In genomic region chr14:67776653-67777322, GRCh38 we compare ENCODE assay signal across 28 cellular contexts.
"Had no signal": no experiment of that assay in that cellular context is flagged by ENCODE, and none has a peak within 500 bp of the region (broad histone marks: within the 10 kb centered on the region; RNA-seq: fewer than 3 reads in every experiment).

No MANE protein-coding gene starts in this region.

- H3K9me3 ChIP-seq: pancreas, prostate gland, right lobe of liver, sigmoid colon, spleen, thoracic aorta, thyroid gland, tibial nerve, upper lobe of left lung, vagina had no signal

- H3K4me3 ChIP-seq: neural progenitor cell, pancreas, prostate gland, right lobe of liver, sigmoid colon, skin epidermis, smooth muscle cell, spleen, thoracic aorta, thyroid gland, tibial nerve, upper lobe of left lung, vagina had no signal

- H3K4me1 ChIP-seq: neural progenitor cell, pancreas, prostate gland, right lobe of liver, sigmoid colon, spleen, thyroid gland, tibial nerve, upper lobe of left lung, vagina had no signal

- ATAC-seq: naive thymus-derived CD4-positive, alpha-beta T cell; natural killer cell; pancreas; right cardiac atrium; right lobe of liver; stimulated activated memory B cell treated with anti-CD40 and anti-IgM and Interleukin-4, amounts not matched to agents 10 μg/mL and 1 μg/mL and 100 μg/mL, for 72 hours; stimulated activated naive CD8-positive, alpha-beta T cell treated with anti-CD3 and anti-CD28 coated beads, Interleukin-15, amount 100 ng/mL, for 72 hours; stimulated activated naive CD8-positive, alpha-beta T cell treated with anti-CD3 and anti-CD28 coated beads, Interleukin-15, Interleukin-2, amounts not matched to agents 100 U/mL and 50 U/mL, for 24 hours had no signal

- DNase-seq: naive thymus-derived CD4-positive, alpha-beta T cell; natural killer cell; occipital lobe; pancreas; right lobe of liver; sigmoid colon; spleen; stimulated activated CD4-positive, alpha-beta T cell treated with anti-CD3 and anti-CD28 coated beads, Interleukin-12 subunit alpha, Interleukin-12 subunit beta, amount 100 ng/mL, for 4 hours; stimulated activated CD4-positive, alpha-beta T cell treated with anti-CD3 and anti-CD28 coated beads, Interleukin-1b, Interleukin-23, amount 100 ng/mL, for 48 hours; stimulated activated CD4-positive, alpha-beta T cell treated with anti-CD3 and anti-CD28 coated beads, Interleukin-4, amount 100 ng/mL, for 1 hour; stimulated activated CD4-positive, alpha-beta T cell treated with anti-CD3 and anti-CD28 coated beads, Interleukin-4, amount 100 ng/mL, for 4 hours; stimulated activated CD8-positive, alpha-beta memory T cell treated with anti-CD3 and anti-CD28 coated beads, Interleukin-4, amount 100 ng/mL, for 48 hours; stimulated activated naive CD4-positive, alpha-beta T cell; stimulated activated naive CD8-positive, alpha-beta T cell treated with anti-CD3 and anti-CD28 coated beads, Interleukin-15, amount 100 ng/mL, for 72 hours; stimulated activated naive CD8-positive, alpha-beta T cell treated with anti-CD3 and anti-CD28 coated beads, Interleukin-15, Interleukin-2, amounts not matched to agents 100 U/mL and 50 U/mL, for 24 hours; substantia nigra; thyroid gland; trophoblast cell; upper lobe of left lung had no signal

- FAIRE-seq: pancreas had no signal

- H3K27me3 ChIP-seq: neural progenitor cell, pancreas, right lobe of liver, sigmoid colon, spleen, thyroid gland, tibial nerve, upper lobe of left lung, vagina had no signal

- H3K27ac ChIP-seq: neural progenitor cell, pancreas, prostate gland, right lobe of liver, sigmoid colon, spleen, thoracic aorta, thyroid gland, tibial nerve, upper lobe of left lung, vagina had no signal
